In the genomic region with DNA sequence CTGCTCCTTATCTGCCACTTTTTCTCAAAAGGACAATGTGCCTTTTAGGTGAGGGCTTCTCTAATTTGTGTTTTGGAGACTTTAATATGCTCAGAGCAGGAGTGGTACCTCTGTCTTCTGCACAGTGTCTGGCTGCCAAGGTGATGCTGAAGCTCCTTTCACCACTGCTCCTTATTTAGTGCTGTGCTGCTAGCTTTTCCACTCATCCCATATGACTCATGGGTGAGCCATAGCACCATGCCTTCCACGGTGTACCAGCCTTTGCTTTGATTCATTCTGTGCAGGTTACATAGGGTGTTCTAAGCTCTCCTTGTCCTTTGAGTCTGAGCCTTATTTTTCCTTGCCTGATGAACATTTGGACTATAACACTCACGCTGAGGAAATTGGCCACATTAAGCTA, we compare ENCODE assay signal across 15 cellular contexts.
DNase-seq lines count a peak whose midpoint lies in the region; ATAC-seq and TF ChIP-seq lines count a peak whose summit lies in the region.
"Had no signal": no experiment of that assay in that cellular context is flagged by ENCODE, and none has a peak within 500 bp of the region (broad histone marks: within the 10 kb centered on the region; RNA-seq: fewer than 3 reads in every experiment).

No MANE protein-coding gene starts in this region.

- peaks cover 2% of the 10 kb centered on the region for H3K4me1 ChIP-seq in RWPE2 (ENCODE audit: insufficient read depth, poor library complexity, severe bottlenecking)
- H3K4me1 ChIP-seq in right cardiac atrium (ENCODE audit: control insufficient read depth, insufficient read depth, low read length), result no peaks in the 10 kb centered on the region
- H3K4me1 ChIP-seq: psoas muscle had no signal

- intact Hi-C loops in head of caudate nucleus (cut with DNase I) (no loop called here), right cardiac atrium (cut with DNase I) (no loop called here)

- peak; percentile 95 for ATAC-seq in RWPE2 (ENCODE audit: low read depth)
- ATAC-seq in right cardiac atrium, result no peak
- ATAC-seq in GM19035 (IDR thresholded peaks at IDR 0.05; ENCODE audit: unreplicated experiment), result no peak
- ATAC-seq: psoas muscle had no signal

- no peak for TF ChIP-seq POLR2A in erythroblast (IDR thresholded peaks at IDR 0.05; ENCODE audit: low read length)

- peak; percentile 45 for DNase-seq in A172 (ENCODE audit: low spot score)
- peak; percentile 31 for DNase-seq in H4 (ENCODE audit: low spot score)
- no peak for DNase-seq in RWPE2 (ENCODE audit: low spot score)
- peak in 28 of 42 donors; percentile 4 to 77 (median 28) for DNase-seq in head of caudate nucleus
- no peak for DNase-seq in right cardiac atrium
- DNase-seq in erythroblast (lab: John Stamatoyannopoulos, UW), result no peak
- DNase-seq in AML-193 (lab: John Stamatoyannopoulos, UW), result no peak
- DNase-seq: brain microvascular endothelial cell; CD4-positive, CD25-positive, alpha-beta regulatory T cell; NCI-H1436 treated with DMSO at 0.1 percent for 48 hours; NCI-H774; psoas muscle; stimulated activated CD4-positive, alpha-beta T cell treated with anti-CD3 and anti-CD28 coated beads, Interleukin-4, amount 100 ng/mL, for 24 hours had no signal

- no peaks in the 10 kb centered on the region for H3K36me3 ChIP-seq in RWPE2 (ENCODE audit: low read depth)
- H3K36me3 ChIP-seq: brain microvascular endothelial cell had no signal

- no peak overlapping the region for H3K27ac ChIP-seq in RWPE2 (ENCODE audit: poor library complexity, severe bottlenecking)
- no peak overlapping the region for H3K27ac ChIP-seq in right cardiac atrium (ENCODE audit: low read length)
- H3K27ac ChIP-seq: brain microvascular endothelial cell, psoas muscle had no signal

- no peak for TF ChIP-seq CTCF in RWPE2 (IDR thresholded peaks at IDR 0.05; ENCODE audit: poor library complexity, severe bottlenecking)

- no peak overlapping the region for H3K4me3 ChIP-seq in RWPE2 (ENCODE audit: severe bottlenecking)
- H3K4me3 ChIP-seq in right cardiac atrium (ENCODE audit: low read length), result no peak overlapping the region
- H3K4me3 ChIP-seq: psoas muscle, smooth muscle cell had no signal

- 52% methylated on average over 2 of the region's 2 CpGs for WGBS in right cardiac atrium

- no peaks in the 10 kb centered on the region for H3K27me3 ChIP-seq in RWPE2 (ENCODE audit: insufficient read depth, poor library complexity, severe bottlenecking)
- no peaks in the 10 kb centered on the region for H3K27me3 ChIP-seq in right cardiac atrium (ENCODE audit: control insufficient read depth, insufficient read depth)
- H3K27me3 ChIP-seq: brain microvascular endothelial cell had no signal

- H3K9me3 ChIP-seq in RWPE2 (ENCODE audit: severe bottlenecking), result no peaks in the 10 kb centered on the region
- H3K9me3 ChIP-seq in right cardiac atrium (ENCODE audit: control insufficient read depth, low read length), result no peaks in the 10 kb centered on the region
- H3K9me3 ChIP-seq: psoas muscle had no signal

Comparison
In these comparisons a context has a peak if more than half of its experiments do, and no peak if none do; other contexts are left out.
1. DNase-seq: peak in A172 (single experiment), H4 (single experiment) and head of caudate nucleus (28 of 42); none in RWPE2 (single experiment), right cardiac atrium (0 of 3), erythroblast (0 of 2) and AML-193 (0 of 2).